ENCODE assay signal across 8 cellular contexts in the genomic region with DNA sequence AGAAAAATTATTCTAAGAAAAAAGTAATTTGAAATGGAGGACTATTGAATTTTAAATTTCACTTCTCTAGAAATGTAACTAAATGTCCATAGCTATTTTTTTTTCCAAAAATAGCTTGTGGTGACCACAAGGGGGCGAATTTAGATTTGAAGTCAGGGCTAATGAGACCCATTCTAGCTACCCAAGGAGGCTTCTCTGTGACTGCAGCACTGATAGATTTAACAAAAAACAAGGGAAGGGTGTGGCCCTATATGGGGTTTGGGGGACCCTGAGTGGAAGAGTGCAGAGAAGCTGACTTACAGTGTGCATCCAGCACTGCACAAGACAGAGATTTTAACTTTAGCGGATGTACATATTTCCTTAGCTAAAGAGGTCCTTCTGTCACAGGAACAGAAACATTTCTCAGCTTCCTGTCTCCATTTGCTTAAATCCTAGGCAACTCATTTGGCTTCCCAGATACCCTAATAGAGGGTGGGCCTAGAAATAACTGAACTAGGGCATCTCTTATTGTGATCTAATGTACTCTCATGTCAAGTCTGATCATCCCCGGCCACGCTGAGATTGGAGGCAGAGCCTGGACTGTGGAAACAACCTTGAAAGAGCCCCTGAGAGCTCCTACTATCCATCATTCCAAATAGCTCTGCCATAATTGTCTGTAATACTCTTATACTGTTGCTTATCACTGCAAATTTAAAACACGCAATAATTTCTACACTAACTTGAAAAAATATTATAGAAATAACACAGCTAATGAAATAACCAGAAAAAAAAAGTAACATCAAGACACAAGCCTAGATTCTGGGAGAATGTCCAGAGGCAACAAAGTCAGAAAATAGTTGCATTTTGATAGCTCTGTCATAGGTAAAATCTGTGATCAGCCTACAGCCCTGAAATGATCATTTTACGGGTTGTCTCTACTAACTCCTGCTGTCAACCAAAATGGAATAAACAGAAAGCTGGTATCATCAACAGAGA.
DNase-seq lines count a peak whose midpoint lies in the region; ATAC-seq, FAIRE-seq and TF ChIP-seq lines count a peak whose summit lies in the region.

No MANE protein-coding gene starts in this region.

- no peaks in the 10 kb centered on the region for H4K20me1 ChIP-seq in GM12878 (ENCODE audit: control insufficient read depth, insufficient read depth)

- in situ Hi-C loops in GM12878 (cut with MboI), result loop anchor here (10.0 kb wide), 1 partner anchor 609 kb away; the partner anchor contains the start of gene CEP162

- intact Hi-C loops in GM12878 (cut with micrococcal nuclease; ENCODE audit: unreplicated experiment), result loop anchor here (2.0 to 10.0 kb wide), 2 partner anchors 605 to 1709 kb away; no protein-coding TSS in a partner anchor

- POLR2A ChIA-PET in GM12878 (lab: Charles Lee), result interaction anchor here (0.7 kb wide), 1 partner anchor 244 kb away, joined by 3 read pairs; the partner anchor contains the start of gene CYB5R4

- SMC1A ChIA-PET in GM12878 (lab: Charles Lee; ENCODE audit: uncharacterized antibody, unreplicated experiment), result interaction anchor here (0.7 to 2.1 kb wide), 35 partner anchors 9 to 1707 kb away, joined by 3 to 13 read pairs (median 3); partner anchors contain the start of gene CYB5R4

- H3K79me2 ChIP-seq in GM12878 (ENCODE audit: control insufficient read depth, insufficient read depth, low read length), result no peaks in the 10 kb centered on the region

- BruUV-seq in GM12878 (replicated peaks; lab: Mats Ljungman, UMichigan), result no TSS peak

- WGBS in GM12878 (ENCODE audit: insufficient coverage, insufficient replicate concordance, low lambda C conversion rate, missing lambda C conversion rate), result 42% methylated on average over 6 of the region's 6 CpGs

- H3K9me3 ChIP-seq in GM12878 (replicated peaks; ENCODE audit: control insufficient read depth, insufficient read depth, low read length), result no peaks in the 10 kb centered on the region

- H3K36me3 ChIP-seq in GM12878 (ENCODE audit: control insufficient read depth in 2 of 2, insufficient read depth in 2 of 2, low read length in 1 of 2), result no peaks in the 10 kb centered on the region

- ATAC-seq in GM12878 (peak; percentile 80), HG03439 (IDR thresholded peaks at IDR 0.05; ENCODE audit: unreplicated experiment) (no peak)

- DNase-seq in NCI-H2081 (lab: John Stamatoyannopoulos, UW) (peak; percentile 32 to 44), NCI-H2081 treated with DMSO at 0.1 percent for 48 hours (lab: John Stamatoyannopoulos, UW) (no peak), HFF-Myc (ENCODE audit: extremely low read depth, low read depth) (peak; percentile 1), NCI-H2227 treated with DMSO at 0.1 percent for 48 hours (lab: John Stamatoyannopoulos, UW) (peak; percentile 5), GM12878 (ENCODE audit: low read depth, low spot score) (no peak), lung microvascular endothelial cell (ENCODE audit: low read depth in 2 of 2) (peak; percentile 40 to 67), activated gamma-delta T cell treated with Interleukin-2 at 50 U/mL for 16 hours (no peak)

- no peak for TF ChIP-seq POLR2A in GM12878 (IDR thresholded peaks at IDR 0.05; ENCODE audit: low read depth, low read length)

- no peak overlapping the region for H3K27ac ChIP-seq in GM12878 (ENCODE audit: control insufficient read depth, insufficient read depth)

- H3K9ac ChIP-seq in GM12878 (ENCODE audit: control insufficient read depth, insufficient read depth, low read length), result no peak overlapping the region

- H3K4me1 ChIP-seq in GM12878 (ENCODE audit: control insufficient read depth, insufficient read depth, low read length), result no peaks in the 10 kb centered on the region

- no peaks in the 10 kb centered on the region for H3K27me3 ChIP-seq in GM12878 (replicated peaks in 1 of 2; ENCODE audit: control insufficient read depth in 2 of 2, insufficient read depth in 2 of 2, low read length in 1 of 2)

- TF ChIP-seq CTCF in HFF-Myc (IDR thresholded peaks at IDR 0.05; ENCODE audit: low read depth, low read length, missing control alignments), result peak; percentile 65
- peak; percentile 41 to 54 (median 47); a peak in 5 of 6 replicates for TF ChIP-seq CTCF in GM12878 (IDR thresholded peaks at IDR 0.05 in 2 of 3, conservative IDR thresholded peaks at IDR 0.05 in 1 of 3; ENCODE audit: control insufficient read depth in 2 of 3, extremely low read depth in 1 of 3, insufficient read depth in 1 of 3, low read depth in 3 of 3, low read length in 3 of 3)

- TF ChIP-seq EP300 in GM12878 (IDR thresholded peaks at IDR 0.05; ENCODE audit: borderline replicate concordance in 1 of 2, control insufficient read depth in 1 of 2, low read depth in 2 of 2, low read length in 2 of 2), result no peak

- no peak overlapping the region for H3K4me3 ChIP-seq in HFF-Myc (replicated peaks; ENCODE audit: low read depth, low read length)
- no peak overlapping the region for H3K4me3 ChIP-seq in GM12878

- peak; percentile 56 for TF ChIP-seq RAD21 in GM12878 (IDR thresholded peaks at IDR 0.05; ENCODE audit: insufficient read depth, low read depth, low read length)

- no peak for FAIRE-seq in GM12878 (lab: Jason Lieb, UNC)

- RAD21 ChIA-PET in GM12878 (lab: Charles Lee; ENCODE audit: unreplicated experiment), result interaction anchor here (0.7 to 1.6 kb wide), 25 partner anchors 14 to 1708 kb away, joined by 3 to 18 read pairs (median 4); partner anchors contain the start of genes CEP162, CYB5R4, RIPPLY2 and SNAP91

- H2AFZ ChIP-seq in GM12878 (ENCODE audit: control insufficient read depth, low read depth, low read length), result no peak overlapping the region

- CTCF ChIA-PET in GM12878 (lab: Yijun Ruan, JAX), result interaction anchor here (0.6 to 2.5 kb wide), 47 partner anchors 9 to 1708 kb away, joined by 3 to 30 read pairs (median 4); partner anchors contain the start of genes CEP162 and CYB5R4

- H3K4me2 ChIP-seq in GM12878 (ENCODE audit: control insufficient read depth, insufficient read depth), result no peak overlapping the region

TF ChIP-seq in GM12878, 131 proteins besides CTCF, POLR2A, EP300 and RAD21:
- TF ChIP-seq CHD4 (IDR thresholded peaks at IDR 0.05) (no peak), SMC3 (IDR thresholded peaks at IDR 0.05; ENCODE audit: borderline replicate concordance, low read length) (peak; percentile 66), ZNF384 (IDR thresholded peaks at IDR 0.05; ENCODE audit: borderline replicate concordance, low read depth, low read length) (peak; percentile 45; the same call in 1 of the 2 replicates)
TF ChIP-seq in GM12878: peak in this region for 2.

Comparison
In these comparisons a context has a peak if more than half of its experiments do, and no peak if none do; other contexts are left out.
1. DNase-seq: peak in NCI-H2081 (2 of 2), HFF-Myc (single experiment), NCI-H2227 treated with DMSO at 0.1 percent for 48 hours (single experiment) and lung microvascular endothelial cell (2 of 2); none in NCI-H2081 treated with DMSO at 0.1 percent for 48 hours (single experiment), GM12878 (single experiment) and activated gamma-delta T cell treated with Interleukin-2 at 50 U/mL for 16 hours (single experiment).